21 cellular contexts compared by ENCODE assay signal in the genomic region with DNA sequence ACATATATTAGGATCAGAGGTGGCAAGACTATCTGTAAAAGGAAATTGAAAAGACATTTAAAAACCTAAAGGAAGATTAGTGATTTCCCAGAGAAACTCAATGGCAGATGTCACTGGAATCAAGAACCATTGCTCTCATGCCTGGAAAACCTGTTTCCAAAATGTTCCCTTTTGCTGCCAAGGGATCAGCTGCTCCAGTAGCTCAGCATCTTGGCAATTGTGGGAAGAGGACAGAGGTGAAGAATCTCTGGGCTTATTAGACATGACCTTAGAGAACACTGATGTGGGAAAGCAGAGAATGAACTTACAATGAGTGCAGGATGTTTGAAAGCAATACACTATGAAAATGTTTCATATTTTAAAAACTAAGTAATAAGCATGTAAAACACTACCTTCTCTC.
"Had no signal": no experiment of that assay in that cellular context is flagged by ENCODE, and none has a peak within 500 bp of the region (broad histone marks: within the 10 kb centered on the region; RNA-seq: fewer than 3 reads in every experiment).

No MANE protein-coding gene starts in this region.

- DNase-seq: activated B cell treated with CpG ODN at 0.5 μM for 24 hours; activated CD4-positive, alpha-beta memory T cell treated with anti-CD3 and anti-CD28 coated beads for 36 hours; activated CD4-positive, alpha-beta T cell treated with anti-CD3 and anti-CD28 coated beads for 4 hours; activated naive CD8-positive, alpha-beta T cell treated with anti-CD3 and anti-CD28 coated beads for 36 hours; activated T-cell treated with anti-CD3 and anti-CD28 coated beads for 4 hours; amygdala; colonic mucosa; endodermal cell; foreskin melanocyte; heart left ventricle; immature natural killer cell; kidney glomerular epithelial cell; lower lobe of right lung; small intestine; stimulated activated CD4-positive, alpha-beta T cell treated with anti-CD3 and anti-CD28 coated beads, Interleukin-15, amount 100 ng/mL, for 24 hours; stimulated activated CD4-positive, alpha-beta T cell treated with anti-CD3 and anti-CD28 coated beads, Interleukin-2, amount 100 ng/mL, for 48 hours; stimulated activated naive CD8-positive, alpha-beta T cell treated with anti-CD3 and anti-CD28 coated beads, Interleukin-15, amount 100 ng/mL, for 72 hours; T-helper 1 cell; T-helper 9 cell; upper lobe of left lung had no signal

- H3K9me3 ChIP-seq: colonic mucosa, heart left ventricle, lower lobe of right lung, upper lobe of left lung had no signal

- H3K4me3 ChIP-seq: colonic mucosa, heart left ventricle, lower lobe of right lung, upper lobe of left lung had no signal

- H3K27ac ChIP-seq: colonic mucosa, epithelial cell of prostate, lower lobe of right lung, upper lobe of left lung had no signal

- H3K4me1 ChIP-seq: colonic mucosa, lower lobe of right lung, upper lobe of left lung had no signal

- H3K36me3 ChIP-seq: colonic mucosa, heart left ventricle, lower lobe of right lung, upper lobe of left lung had no signal

- ATAC-seq: lower lobe of right lung; stimulated activated naive CD8-positive, alpha-beta T cell treated with anti-CD3 and anti-CD28 coated beads, Interleukin-15, amount 100 ng/mL, for 72 hours had no signal

- H3K27me3 ChIP-seq: colonic mucosa, heart left ventricle, upper lobe of left lung had no signal
